8 cellular contexts compared by ENCODE assay signal in the genomic region with DNA sequence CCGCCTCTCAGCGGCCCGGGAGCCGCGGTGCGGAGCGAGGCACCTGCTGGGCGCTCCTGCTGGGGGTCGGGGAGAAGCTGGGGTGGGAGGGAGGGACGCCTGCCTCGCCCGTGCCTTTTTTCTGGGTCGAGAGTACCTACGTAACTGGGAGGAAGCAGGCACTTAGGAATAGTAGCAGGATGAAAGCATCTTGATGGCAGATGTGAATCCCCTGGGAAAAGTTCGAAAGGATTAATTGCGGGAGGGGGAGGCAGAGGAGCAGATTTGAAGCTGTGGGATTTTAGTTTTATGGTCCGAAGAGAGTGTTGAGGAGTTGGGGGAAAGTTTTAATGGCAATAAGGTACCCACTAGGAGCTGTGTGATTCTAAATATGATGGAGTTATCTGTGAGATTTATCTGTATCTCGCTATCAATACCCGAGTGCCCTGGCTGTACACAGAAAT. TPM values are rescaled to one million over a fixed set of nuclear protein-coding genes. Genes with fewer than 3 reads are reported as not detected.
DNase-seq lines count a peak whose midpoint lies in the region; ATAC-seq and TF ChIP-seq lines count a peak whose summit lies in the region.

No MANE protein-coding gene starts in this region.

- ATAC-seq in activated B cell treated with CpG ODN at 0.5 μM for 24 hours (ENCODE audit: low read depth) (no peak), sciatic nerve (no peak), HG03045 (IDR thresholded peaks at IDR 0.05; ENCODE audit: unreplicated experiment) (no peak)

- H3K9me3 Mint-ChIP-seq in activated B cell treated with CpG ODN at 0.5 μM for 24 hours: no peaks in the 10 kb centered on the region

- CTCF ChIA-PET in activated B cell treated with CpG ODN at 0.5 μM for 24 hours (lab: Charles Lee): interaction anchor here (0.6 to 3.1 kb wide), 4 partner anchors 66 to 293 kb away, joined by 3 to 17 read pairs (median 5); no protein-coding TSS in a partner anchor

- DNase-seq in AG10803 (ENCODE audit: low read depth) (peak; percentile 42), HFF-Myc (ENCODE audit: extremely low read depth, low read depth) (peak; percentile 37), activated B cell treated with CpG ODN at 0.5 μM for 24 hours (no peak), testis (no peak), RPMI8226 (no peak), sciatic nerve (ENCODE audit: low spot score) (no peak)

- POLR2A ChIA-PET in activated B cell treated with CpG ODN at 0.5 μM for 24 hours (lab: Charles Lee): interaction anchor here (0.6 to 1.3 kb wide), 8 partner anchors 9 to 148 kb away, joined by 3 to 8 read pairs (median 4); a partner anchor contains a TSS

- peak overlapping the region; percentile 86 to 90 for H3K27ac ChIP-seq in testis

- H3K36me3 ChIP-seq in testis (ENCODE audit: low read depth, missing control alignments): no peaks in the 10 kb centered on the region

- TF ChIP-seq POLR2A in testis (IDR thresholded peaks at IDR 0.05): no peak

- intact Hi-C loops in activated B cell treated with CpG ODN at 0.5 μM for 24 hours (cut with micrococcal nuclease) (loop anchor here (2.0 to 5.0 kb wide), 3 partner anchors 39 to 636 kb away; a partner anchor contains a TSS), testis (cut with DNase I; ENCODE audit: low total_unique reads) (no loop called here), sciatic nerve (cut with DNase I) (no loop called here)

- H3K27me3 Mint-ChIP-seq in activated B cell treated with CpG ODN at 0.5 μM for 24 hours: no peaks in the 10 kb centered on the region

- H3K4me3 Mint-ChIP-seq in activated B cell treated with CpG ODN at 0.5 μM for 24 hours: peak overlapping the region; percentile 90

- no peaks in the 10 kb centered on the region for H3K27me3 ChIP-seq in testis

- H3K4me1 ChIP-seq in testis: peaks cover 10% of the 10 kb centered on the region

- peak overlapping the region; percentile 83 for H3K4me3 ChIP-seq in AG10803 (ENCODE audit: low read length)
- peak overlapping the region; percentile 63 for H3K4me3 ChIP-seq in HFF-Myc (replicated peaks; ENCODE audit: low read depth, low read length)
- peak overlapping the region; percentile 84 for H3K4me3 ChIP-seq in iPS-18c (ENCODE audit: insufficient read depth, low read depth, low read length)
- H3K4me3 ChIP-seq in testis: peak overlapping the region; percentile 90 to 91

- 2 to 3% methylated on average over 9 to 18 of the region's 19 CpGs for WGBS in testis, 2 donors

- peak overlapping the region; percentile 78 for H3K27ac Mint-ChIP-seq in activated B cell treated with CpG ODN at 0.5 μM for 24 hours

- H3K9me3 ChIP-seq in iPS-18c (ENCODE audit: control insufficient read depth, insufficient read depth, low read length) (no peaks in the 10 kb centered on the region), testis (no peaks in the 10 kb centered on the region)

- no peak for TF ChIP-seq CTCF in AG10803 (conservative IDR thresholded peaks at IDR 0.05; ENCODE audit: low read length)
- no peak for TF ChIP-seq CTCF in HFF-Myc (IDR thresholded peaks at IDR 0.05; ENCODE audit: low read depth, low read length, missing control alignments)
- TF ChIP-seq CTCF in activated B cell treated with CpG ODN at 0.5 μM for 24 hours (IDR thresholded peaks at IDR 0.05): no peak
- no peak for TF ChIP-seq CTCF in testis (IDR thresholded peaks at IDR 0.05)

- H3K36me3 Mint-ChIP-seq in activated B cell treated with CpG ODN at 0.5 μM for 24 hours (ENCODE audit: low read depth): peaks cover 4% of the 10 kb centered on the region

- H3K4me1 Mint-ChIP-seq in activated B cell treated with CpG ODN at 0.5 μM for 24 hours: peaks cover 39% of the 10 kb centered on the region

RNA-seq across cellular contexts. Expression of a gene that starts 1.1 kb away (rescaled TPM):
- 108 and 125 TPM in 2 replicates for total RNA-seq in activated B cell treated with CpG ODN at 0.5 μM for 24 hours
- 100 to 1,000 TPM; 126 to 135 TPM for total RNA-seq in testis
- 192 TPM for polyA plus RNA-seq in testis (ENCODE audit: insufficient read depth, low read depth, low replicate concordance)
- 85.6 TPM for total RNA-seq in sciatic nerve

Comparison
In these comparisons a context has a peak if more than half of its experiments do, and no peak if none do; other contexts are left out.
1. DNase-seq: peak in AG10803 (single experiment) and HFF-Myc (single experiment); none in activated B cell treated with CpG ODN at 0.5 μM for 24 hours (single experiment), testis (single experiment), RPMI8226 (single experiment) and sciatic nerve (single experiment).
2. Peak in every context shown above with its lines, with median percentiles within 50 percentile points of each other: H3K4me3 ChIP-seq.